In genomic region chr1:185308126-185308525, GRCh38 we compare ENCODE assay signal across 1 cellular context.
TF ChIP-seq lines count a peak whose summit lies in the region.

No MANE protein-coding gene starts in this region.

TF ChIP-seq in HepG2, 621 proteins besides CTCF, POLR2A, EP300 and RAD21 (continued from another document):
- peak; percentile 36; the same call in 1 of the 2 replicates for TF ChIP-seq ZBTB40 (IDR thresholded peaks at IDR 0.05)
- TF ChIP-seq ZBTB40 (CRISPR knock-in tag; IDR thresholded peaks at IDR 0.05): peak; percentile 22; the same call in 1 of the 2 replicates
